Comparison of ENCODE assay signal across 8 cellular contexts in genomic region chr1:147515046-147515869, GRCh38. TPM values are rescaled to one million over a fixed set of nuclear protein-coding genes. Genes with fewer than 3 reads are reported as not detected.
DNase-seq lines count a peak whose midpoint lies in the region; ATAC-seq and TF ChIP-seq lines count a peak whose summit lies in the region.

No MANE protein-coding gene starts in this region.

- H3K4me3 ChIP-seq in body of pancreas (no peak overlapping the region), liver (ENCODE audit: low read depth in 1 of 3, low read length in 3 of 3) (no peak overlapping the region)

- TF ChIP-seq CTCF in body of pancreas (IDR thresholded peaks at IDR 0.05) (peak in 6 of 7 experiments; percentile 24 to 86 (median 76)), liver (IDR thresholded peaks at IDR 0.05; ENCODE audit: low read depth, low read length, missing input control) (no peak)

- H3K36me3 ChIP-seq in body of pancreas (replicated peaks in 1 of 2; ENCODE audit: insufficient read depth in 1 of 2, low read depth in 2 of 2), result no peaks in the 10 kb centered on the region
- H3K36me3 ChIP-seq in liver (ENCODE audit: control insufficient read depth in 4 of 4, insufficient read depth in 3 of 4, low read depth in 1 of 4, low read length in 3 of 4), result no peaks in the 10 kb centered on the region

- TF ChIP-seq RAD21 in liver (IDR thresholded peaks at IDR 0.05), result peak; percentile 70 to 72

- no peak for TF ChIP-seq POLR2A in body of pancreas (IDR thresholded peaks at IDR 0.05)
- TF ChIP-seq POLR2A in GM18505 (IDR thresholded peaks at IDR 0.05; ENCODE audit: borderline replicate concordance, extremely low read depth, insufficient read depth, insufficient read length), result no peak

- H3K4me1 ChIP-seq in body of pancreas, result peaks cover 9% of the 10 kb centered on the region
- H3K4me1 ChIP-seq in liver (ENCODE audit: control insufficient read depth in 4 of 4, insufficient read depth in 4 of 4, low read length in 3 of 4), result peaks cover 0 to 41% (median 26%) of the 10 kb centered on the region in 4 donors

- H3K9ac ChIP-seq in liver (ENCODE audit: low read depth in 1 of 2, low read length in 2 of 2), result peak overlapping the region in 1 of 2 donors; percentile 37

- DNase-seq in DMS79 treated with DMSO at 0.1 percent for 48 hours (lab: John Stamatoyannopoulos, UW) (peak; percentile 39), NCI-H2029 (lab: John Stamatoyannopoulos, UW) (peak; percentile 84), body of pancreas (peak; percentile 49 to 85 (median 66)), NCI-H2227 treated with DMSO at 0.1 percent for 48 hours (lab: John Stamatoyannopoulos, UW) (no peak)

- WGBS in body of pancreas, 2 donors, result 40 to 43% methylated on average over 5 of the region's 5 CpGs
- WGBS in liver, result 26% methylated on average over 5 of the region's 5 CpGs

- H3K27me3 ChIP-seq in body of pancreas, result no peaks in the 10 kb centered on the region
- no peaks in the 10 kb centered on the region for H3K27me3 ChIP-seq in liver (ENCODE audit: control insufficient read depth in 4 of 4, insufficient read depth in 4 of 4, low read length in 3 of 4)

- intact Hi-C loops in body of pancreas (cut with DNase I), result loop anchor here (5.0 kb wide), 2 partner anchors 107 to 122 kb away; no protein-coding TSS in a partner anchor

- H3K9me3 ChIP-seq in body of pancreas (no peaks in the 10 kb centered on the region), liver (ENCODE audit: control insufficient read depth in 4 of 4, low read length in 3 of 4) (no peaks in the 10 kb centered on the region)

- ATAC-seq in body of pancreas (peak; percentile 99), GM18505 (IDR thresholded peaks at IDR 0.05; ENCODE audit: unreplicated experiment) (no peak), GM19467 (IDR thresholded peaks at IDR 0.05; ENCODE audit: unreplicated experiment) (no peak), GM18498 (IDR thresholded peaks at IDR 0.05; ENCODE audit: unreplicated experiment) (no peak)

- H3K27ac ChIP-seq in body of pancreas (peak overlapping the region in 3 of 4 donors; percentile 36 to 66 (median 61)), liver (ENCODE audit: low read depth in 1 of 2, low read length in 2 of 2) (peak overlapping the region; percentile 68 to 91)

TF ChIP-seq in liver, 16 proteins besides CTCF, POLR2A, EP300 and RAD21:
- TF ChIP-seq EGR1 (IDR thresholded peaks at IDR 0.05; ENCODE audit: low read depth in 2 of 2) (peak in 1 of 2 donors; percentile 53), REST (IDR thresholded peaks at IDR 0.05) (no peak), FOXA1 (IDR thresholded peaks at IDR 0.05) (no peak), MAX (IDR thresholded peaks at IDR 0.05) (peak; percentile 55), RXRA (IDR thresholded peaks at IDR 0.05) (peak; percentile 55 to 63), YY1 (IDR thresholded peaks at IDR 0.05) (peak; percentile 85), HNF4G (IDR thresholded peaks at IDR 0.05) (no peak), HNF4A (conservative IDR thresholded peaks at IDR 0.05) (peak; percentile 42 to 71), NR2F2 (IDR thresholded peaks at IDR 0.05) (no peak), ZBTB33 (IDR thresholded peaks at IDR 0.05) (peak; percentile 79), FOXA2 (IDR thresholded peaks at IDR 0.05) (peak; percentile 40), TAF1 (conservative IDR thresholded peaks at IDR 0.05) (no peak), SP1 (IDR thresholded peaks at IDR 0.05) (peak; percentile 87), GABPA (IDR thresholded peaks at IDR 0.05 in 1 of 2, conservative IDR thresholded peaks at IDR 0.05 in 1 of 2) (peak; percentile 35 to 61), JUND (IDR thresholded peaks at IDR 0.05) (peak; percentile 72 to 78)
- TF ChIP-seq, protein P1, sequence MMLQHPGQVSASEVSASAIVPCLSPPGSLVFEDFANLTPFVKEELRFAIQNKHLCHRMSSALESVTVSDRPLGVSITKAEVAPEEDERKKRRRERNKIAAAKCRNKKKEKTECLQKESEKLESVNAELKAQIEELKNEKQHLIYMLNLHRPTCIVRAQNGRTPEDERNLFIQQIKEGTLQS (IDR thresholded peaks at IDR 0.05), result peak; percentile 11

RNA-seq across cellular contexts. Expression of gene BCL9, which starts 26.0 kb away (rescaled TPM):
- total RNA-seq in body of pancreas, result 1 to 10 TPM; 5.9 to 8.0 TPM
- 1 to 10 TPM; 2.3 to 2.8 TPM for total RNA-seq in liver
- polyA plus RNA-seq in liver, result 1 to 10 TPM; 1.4 to 5.0 TPM
